Comparison of ENCODE assay signal across 8 cellular contexts in genomic region chr19:58278156-58279041, GRCh38.
A peak's percentile ranks its signal among the peaks of the same experiment; 100 is the strongest.
DNase-seq lines count a peak whose midpoint lies in the region; ATAC-seq lines count a peak whose summit lies in the region.

ZNF8 (plus strand) TSS chr19:58278955; CDS start chr19:58279082, 127 bp downstream.

- peaks cover 66% of the 10 kb centered on the region for H3K36me3 ChIP-seq in SK-N-MC (ENCODE audit: insufficient read depth, low read length)

- no peaks in the 10 kb centered on the region for H3K27me3 Mint-ChIP-seq in activated naive CD4-positive, alpha-beta T cell treated with anti-CD3 and anti-CD28 coated beads, Interleukin-2, amount 50 U/mL, for 24 hours

- H3K4me1 Mint-ChIP-seq in activated naive CD4-positive, alpha-beta T cell treated with anti-CD3 and anti-CD28 coated beads, Interleukin-2, amount 50 U/mL, for 24 hours, result peaks cover 48% of the 10 kb centered on the region

- peak within 1 kb of the TSS; percentile 95 for H3K27ac Mint-ChIP-seq in activated naive CD4-positive, alpha-beta T cell treated with anti-CD3 and anti-CD28 coated beads, Interleukin-2, amount 50 U/mL, for 24 hours

- H3K9me3 Mint-ChIP-seq in activated naive CD4-positive, alpha-beta T cell treated with anti-CD3 and anti-CD28 coated beads, Interleukin-2, amount 50 U/mL, for 24 hours, result no peaks in the 10 kb centered on the region

- DNase-seq in NCI-H1048 (lab: John Stamatoyannopoulos, UW), result peak; percentile 97
- peak; percentile 89 for DNase-seq in SK-N-MC (ENCODE audit: low read depth, low spot score)
- DNase-seq in germinal center (ENCODE audit: low spot score), result peak; percentile 100
- DNase-seq in non-pigmented ciliary epithelial cell (ENCODE audit: low read depth), result peak; percentile 90
- DNase-seq in superior temporal gyrus (ENCODE audit: extremely low spot score), result peak; percentile 99

- H3K4me3 ChIP-seq in GM08714 (ENCODE audit: low read length) (peak within 1 kb of the TSS; percentile 93), SK-N-MC (peak within 1 kb of the TSS; percentile 89)

- peak; percentile 96 for ATAC-seq in HG02588 (IDR thresholded peaks at IDR 0.05; ENCODE audit: unreplicated experiment)

- H3K9me3 ChIP-seq in SK-N-MC (ENCODE audit: low read depth, low read length), result peaks cover 34% of the 10 kb centered on the region

- peak within 1 kb of the TSS; percentile 94 for H3K4me3 Mint-ChIP-seq in activated naive CD4-positive, alpha-beta T cell treated with anti-CD3 and anti-CD28 coated beads, Interleukin-2, amount 50 U/mL, for 24 hours

- peak within 1 kb of the TSS; percentile 92 for H3K9ac ChIP-seq in SK-N-MC (ENCODE audit: insufficient read length)

- H3K36me3 Mint-ChIP-seq in activated naive CD4-positive, alpha-beta T cell treated with anti-CD3 and anti-CD28 coated beads, Interleukin-2, amount 50 U/mL, for 24 hours, result peaks cover 32% of the 10 kb centered on the region

- peak within 1 kb of the TSS; percentile 77 for H3K27ac ChIP-seq in SK-N-MC

Comparison
In these comparisons a context has a peak if more than half of its experiments do, and no peak if none do; other contexts are left out.
1. Peak in every context shown above with its lines: DNase-seq, ATAC-seq, H3K4me3 ChIP-seq and H3K27ac ChIP-seq.